Comparison of ENCODE assay signal across 18 cellular contexts in genomic region chr7:106029941-106030340, GRCh38.
DNase-seq lines count a peak whose midpoint lies in the region; ATAC-seq and TF ChIP-seq lines count a peak whose summit lies in the region.
"Had no signal": no experiment of that assay in that cellular context is flagged by ENCODE, and none has a peak within 500 bp of the region (broad histone marks: within the 10 kb centered on the region; RNA-seq: fewer than 3 reads in every experiment).

No MANE protein-coding gene starts in this region.

- H3K9ac ChIP-seq in OCI-LY1 (ENCODE audit: low read length) (no peak overlapping the region), endodermal cell (ENCODE audit: extremely low read depth, low read length, poor library complexity, severe bottlenecking) (no peak overlapping the region)

- H3K27ac ChIP-seq in OCI-LY1 (ENCODE audit: low read depth, low read length, poor library complexity, severe bottlenecking) = no peak overlapping the region
- no peak overlapping the region for H3K27ac ChIP-seq in endodermal cell (ENCODE audit: low read depth, low read length)
- H3K27ac ChIP-seq: lower lobe of right lung, PC-9, SJCRH30 had no signal

- H2AFZ ChIP-seq in OCI-LY1 (ENCODE audit: low read length) = no peak overlapping the region
- H2AFZ ChIP-seq: PC-9 had no signal

- H3K4me2 ChIP-seq in OCI-LY1 (ENCODE audit: low read length) = no peak overlapping the region
- H3K4me2 ChIP-seq: PC-9 had no signal

- H3F3A ChIP-seq in OCI-LY1 (ENCODE audit: insufficient read depth, low read length) = no peaks in the 10 kb centered on the region

- 93 to 96% methylated on average over 2 of the region's 2 CpGs for WGBS in endodermal cell (ENCODE audit: insufficient coverage in 1 of 2, insufficient read length in 1 of 2), 2 experiments

- no peaks in the 10 kb centered on the region for H4K20me1 ChIP-seq in OCI-LY1 (ENCODE audit: insufficient read depth, low read length)

- no peaks in the 10 kb centered on the region for H3K36me3 ChIP-seq in BE2C
- peaks cover 6% of the 10 kb centered on the region; the same call in 1 of the 2 replicates for H3K36me3 ChIP-seq in OCI-LY1 (ENCODE audit: insufficient read depth, low read length)
- H3K36me3 ChIP-seq in endodermal cell (ENCODE audit: control insufficient read depth, insufficient read depth, low read length) = no peaks in the 10 kb centered on the region
- H3K36me3 ChIP-seq: lower lobe of right lung, SJCRH30 had no signal

- H3K27ac Mint-ChIP-seq in endodermal cell = no peak overlapping the region
- H3K27ac Mint-ChIP-seq: CD4-positive, alpha-beta memory T cell; T-helper 2 cell treated with Interferon-gamma antibody and Interleukin-4, amounts not matched to agents 5 μg/mL and 100 μg/mL, for 36 hours had no signal

- H3K9me2 ChIP-seq in OCI-LY1 (ENCODE audit: low read depth, low read length) = no peaks in the 10 kb centered on the region

- no peak overlapping the region for H3K4me3 ChIP-seq in BE2C (ENCODE audit: low read depth, low read length)
- H3K4me3 ChIP-seq in OCI-LY1 (ENCODE audit: low read depth, low read length, poor library complexity, severe bottlenecking) = no peak overlapping the region
- H3K4me3 ChIP-seq in endodermal cell (ENCODE audit: low read length) = no peak overlapping the region
- H3K4me3 ChIP-seq: lower lobe of right lung, PC-9, SJCRH30 had no signal

- H3K27me3 Mint-ChIP-seq in endodermal cell (ENCODE audit: insufficient read depth) = no peaks in the 10 kb centered on the region
- H3K27me3 Mint-ChIP-seq: CD4-positive, alpha-beta memory T cell had no signal

- H3K4me1 Mint-ChIP-seq in endodermal cell = peaks cover 18% of the 10 kb centered on the region

- no peak for DNase-seq in BE2C
- DNase-seq in endodermal cell = peak; percentile 69
- DNase-seq in activated naive CD4-positive, alpha-beta T cell (lab: John Stamatoyannopoulos, UW) = no peak
- DNase-seq in effector CD8-positive, alpha-beta T cell (lab: John Stamatoyannopoulos, UW) = no peak
- DNase-seq: CD4-positive, alpha-beta memory T cell; lower lobe of right lung; NCI-H1930; NCI-H510A treated with DMSO at 0.1 percent for 48 hours; PC-9; right cardiac atrium; SJCRH30; stimulated activated naive CD4-positive, alpha-beta T cell had no signal

- H3K27me3 ChIP-seq in BE2C = no peaks in the 10 kb centered on the region
- peaks cover 5% of the 10 kb centered on the region; the same call in 1 of the 2 replicates for H3K27me3 ChIP-seq in OCI-LY1 (ENCODE audit: insufficient read depth, low read length)
- no peaks in the 10 kb centered on the region for H3K27me3 ChIP-seq in endodermal cell (ENCODE audit: control insufficient read depth, insufficient read depth, low read length, poor library complexity, severe bottlenecking)
- H3K27me3 ChIP-seq: SJCRH30 had no signal

- H3K36me3 Mint-ChIP-seq in endodermal cell (ENCODE audit: low read depth) = no peaks in the 10 kb centered on the region
- H3K36me3 Mint-ChIP-seq: CD4-positive, alpha-beta memory T cell; type B pancreatic cell had no signal

- H3K9me3 ChIP-seq in BE2C (no peaks in the 10 kb centered on the region), OCI-LY1 (ENCODE audit: low read length) (peaks cover 4% of the 10 kb centered on the region; the same call in 1 of the 2 replicates), endodermal cell (ENCODE audit: control insufficient read depth, low read length) (no peaks in the 10 kb centered on the region)
- H3K9me3 ChIP-seq: lower lobe of right lung, SJCRH30 had no signal

- ATAC-seq in GM21529 (IDR thresholded peaks at IDR 0.05; ENCODE audit: unreplicated experiment) (no peak), HG03280 (IDR thresholded peaks at IDR 0.05; ENCODE audit: unreplicated experiment) (no peak)
- ATAC-seq: right cardiac atrium had no signal

- no peaks in the 10 kb centered on the region for H3K79me2 ChIP-seq in OCI-LY1 (ENCODE audit: insufficient read depth, low read length)

- H3K4me3 Mint-ChIP-seq in endodermal cell = no peak overlapping the region
- H3K4me3 Mint-ChIP-seq: T-helper 2 cell treated with Interferon-gamma antibody and Interleukin-4, amounts not matched to agents 5 μg/mL and 100 μg/mL, for 36 hours; type B pancreatic cell had no signal

- H3K4me1 ChIP-seq in BE2C = no peaks in the 10 kb centered on the region; the same call in 1 of the 2 replicates
- H3K4me1 ChIP-seq in OCI-LY1 (ENCODE audit: insufficient read depth, low read length, severe bottlenecking) = peaks cover 43% of the 10 kb centered on the region
- H3K4me1 ChIP-seq in endodermal cell (ENCODE audit: control insufficient read depth, insufficient read depth, low read length) = no peaks in the 10 kb centered on the region

- H3K9me3 Mint-ChIP-seq in endodermal cell = peaks cover 9% of the 10 kb centered on the region
- H3K9me3 Mint-ChIP-seq: T-helper 2 cell treated with Interferon-gamma antibody and Interleukin-4, amounts not matched to agents 5 μg/mL and 100 μg/mL, for 36 hours; type B pancreatic cell had no signal

- TF ChIP-seq CTCF in BE2C (IDR thresholded peaks at IDR 0.05; ENCODE audit: low read depth, low read length) (peak; percentile 30), GM12872 (IDR thresholded peaks at IDR 0.05; ENCODE audit: insufficient read depth, low read depth, low read length) (peak; percentile 35), OCI-LY1 (IDR thresholded peaks at IDR 0.05; ENCODE audit: low read length) (peak; percentile 73), endodermal cell (conservative IDR thresholded peaks at IDR 0.05) (peak; percentile 67)
